19 cellular contexts compared by ENCODE assay signal in genomic region chr3:97914390-97914789, GRCh38. TPM values are rescaled to one million over a fixed set of nuclear protein-coding genes. Genes with fewer than 3 reads are reported as not detected.
DNase-seq lines count a peak whose midpoint lies in the region; ATAC-seq and TF ChIP-seq lines count a peak whose summit lies in the region.
"Had no signal": no experiment of that assay in that cellular context is flagged by ENCODE, and none has a peak within 500 bp of the region (broad histone marks: within the 10 kb centered on the region; RNA-seq: fewer than 3 reads in every experiment).

No MANE protein-coding gene starts in this region.

- CTCF ChIA-PET in T-cell (lab: Charles Lee) = no interaction called here

- POLR2A ChIA-PET in T-cell (lab: Charles Lee) = interaction anchor here in 1 of 2 donors (0.5 kb wide), 1 partner anchor 96 kb away, joined by 3 read pairs; no protein-coding TSS in a partner anchor

- ATAC-seq in T-cell (replicated peaks in 1 of 4) = no peak
- no peak for ATAC-seq in GM21390 (IDR thresholded peaks at IDR 0.05; ENCODE audit: unreplicated experiment)
- ATAC-seq in GM21723 (IDR thresholded peaks at IDR 0.05; ENCODE audit: unreplicated experiment) = no peak
- ATAC-seq in GM18870 (IDR thresholded peaks at IDR 0.05; ENCODE audit: unreplicated experiment) = no peak
- ATAC-seq: activated CD8-positive, alpha-beta memory T cell treated with anti-CD3 and anti-CD28 coated beads, Interleukin-2, amount 10 ng/mL, durations not matched to agents 7 days and 5 days; stimulated activated memory B cell treated with anti-CD40 and anti-IgM and Interleukin-4, amounts not matched to agents 10 μg/mL and 1 μg/mL and 100 μg/mL, for 72 hours; WTC11 had no signal

- no peak overlapping the region for H3K4me3 Mint-ChIP-seq in T-cell
- H3K4me3 Mint-ChIP-seq: activated CD8-positive, alpha-beta memory T cell treated with anti-CD3 and anti-CD28 coated beads, Interleukin-2, amount 10 ng/mL, durations not matched to agents 7 days and 5 days; activated naive CD4-positive, alpha-beta T cell treated with anti-CD3 and anti-CD28 coated beads for 36 hours; endodermal cell; stimulated activated memory B cell treated with anti-CD40 and anti-IgM and Interleukin-4, amounts not matched to agents 10 μg/mL and 1 μg/mL and 100 μg/mL, for 72 hours; WTC11 had no signal

- no peak for TF ChIP-seq CTCF in fibroblast of pulmonary artery (IDR thresholded peaks at IDR 0.05; ENCODE audit: low read length, missing control alignments)

- peaks cover 24% of the 10 kb centered on the region for H3K36me3 Mint-ChIP-seq in T-cell

- H3K9me3 Mint-ChIP-seq in T-cell = peaks cover 0 to 9% (median 0%) of the 10 kb centered on the region in 3 donors
- H3K9me3 Mint-ChIP-seq: activated naive CD4-positive, alpha-beta T cell treated with anti-CD3 and anti-CD28 coated beads for 36 hours; endodermal cell; stimulated activated memory B cell treated with anti-CD40 and anti-IgM and Interleukin-4, amounts not matched to agents 10 μg/mL and 1 μg/mL and 100 μg/mL, for 72 hours; WTC11 had no signal

- no peak overlapping the region for H3K4me3 ChIP-seq in fibroblast of pulmonary artery (replicated peaks; ENCODE audit: low read depth, low read length)
- H3K4me3 ChIP-seq: skin epidermis, upper lobe of left lung had no signal

- peaks cover 28 to 34% (median 33%) of the 10 kb centered on the region in 3 donors for H3K4me1 Mint-ChIP-seq in T-cell

- H3K27ac Mint-ChIP-seq in T-cell = peak overlapping the region; percentile 8 to 59
- H3K27ac Mint-ChIP-seq: activated CD8-positive, alpha-beta memory T cell treated with anti-CD3 and anti-CD28 coated beads, Interleukin-2, amount 10 ng/mL, durations not matched to agents 7 days and 5 days; activated naive CD4-positive, alpha-beta T cell treated with anti-CD3 and anti-CD28 coated beads for 36 hours; endodermal cell; stimulated activated memory B cell treated with anti-CD40 and anti-IgM and Interleukin-4, amounts not matched to agents 10 μg/mL and 1 μg/mL and 100 μg/mL, for 72 hours; WTC11 had no signal

- peak; percentile 81 for DNase-seq in ELR (ENCODE audit: low read depth)
- peak; percentile 33 for DNase-seq in HPDE6-E6E7 (ENCODE audit: extremely low spot score)
- DNase-seq in T-cell = no peak
- peak; percentile 40 for DNase-seq in fibroblast of pulmonary artery (ENCODE audit: low read depth)
- no peak for DNase-seq in NCI-H1105 (lab: John Stamatoyannopoulos, UW)
- DNase-seq: activated CD8-positive, alpha-beta memory T cell treated with anti-CD3 and anti-CD28 coated beads, Interleukin-2, amount 10 ng/mL, durations not matched to agents 7 days and 5 days; activated naive CD4-positive, alpha-beta T cell treated with anti-CD3 and anti-CD28 coated beads for 36 hours; endodermal cell; Kasumi-1; NCI-H187 treated with DMSO at 0.1 percent for 48 hours; NCI-H526; RPMI8226; upper lobe of left lung had no signal

- no peaks in the 10 kb centered on the region for H3K27me3 Mint-ChIP-seq in T-cell
- H3K27me3 Mint-ChIP-seq: activated CD8-positive, alpha-beta memory T cell treated with anti-CD3 and anti-CD28 coated beads, Interleukin-2, amount 10 ng/mL, durations not matched to agents 7 days and 5 days; stimulated activated memory B cell treated with anti-CD40 and anti-IgM and Interleukin-4, amounts not matched to agents 10 μg/mL and 1 μg/mL and 100 μg/mL, for 72 hours had no signal

RNA-seq across cellular contexts. Expression of gene RIOX2, which starts 57.8 kb away (rescaled TPM):
- total RNA-seq in T-cell = 10 to 100 TPM; 22.8 to 34.7 (median 30.9) TPM

Comparison
In these comparisons a context has a peak if more than half of its experiments do, and no peak if none do; other contexts are left out.
1. DNase-seq: peak in ELR (single experiment), HPDE6-E6E7 (single experiment) and fibroblast of pulmonary artery (single experiment); none in T-cell (0 of 34) and NCI-H1105 (single experiment).